Comparison of ENCODE assay signal across 9 cellular contexts in genomic region chr10:122515588-122516231, GRCh38. TPM values are rescaled to one million over a fixed set of nuclear protein-coding genes. Genes with fewer than 3 reads are reported as not detected.
DNase-seq lines count a peak whose midpoint lies in the region; ATAC-seq and TF ChIP-seq lines count a peak whose summit lies in the region.
"Had no signal": no experiment of that assay in that cellular context is flagged by ENCODE, and none has a peak within 500 bp of the region (broad histone marks: within the 10 kb centered on the region; RNA-seq: fewer than 3 reads in every experiment).

No MANE protein-coding gene starts in this region.

- no peaks in the 10 kb centered on the region for H3K36me3 Mint-ChIP-seq in activated CD4-positive, alpha-beta T cell treated with anti-CD3 and anti-CD28 coated beads, Interleukin-2, amount 10 ng/mL, durations not matched to agents 7 days and 5 days (ENCODE audit: low read depth)

- peak; percentile 58 for DNase-seq in activated CD4-positive, alpha-beta T cell treated with anti-CD3 and anti-CD28 coated beads, Interleukin-2, amount 10 ng/mL, durations not matched to agents 7 days and 5 days
- DNase-seq in fibroblast of pulmonary artery (ENCODE audit: low read depth), result peak; percentile 59
- DNase-seq in stimulated activated CD8-positive, alpha-beta memory T cell treated with anti-CD3 and anti-CD28 coated beads, Interleukin-4, amount 100 ng/mL, for 4 hours (ENCODE audit: low read depth in 2 of 2, low spot score in 1 of 2), result peak; percentile 18 to 36
- no peak for DNase-seq in NCI-H2029 treated with DMSO at 0.1 percent for 48 hours (lab: John Stamatoyannopoulos, UW)
- DNase-seq in ureter (ENCODE audit: low spot score), result no peak
- no peak for DNase-seq in DMS 273 (lab: John Stamatoyannopoulos, UW; ENCODE audit: unreplicated experiment)

- H3K9me3 Mint-ChIP-seq in activated CD4-positive, alpha-beta T cell treated with anti-CD3 and anti-CD28 coated beads, Interleukin-2, amount 10 ng/mL, durations not matched to agents 7 days and 5 days, result no peaks in the 10 kb centered on the region

- H3K27me3 Mint-ChIP-seq in activated CD4-positive, alpha-beta T cell treated with anti-CD3 and anti-CD28 coated beads, Interleukin-2, amount 10 ng/mL, durations not matched to agents 7 days and 5 days, result peaks cover 2% of the 10 kb centered on the region

- CTCF ChIA-PET in activated CD4-positive, alpha-beta T cell treated with anti-CD3 and anti-CD28 coated beads, Interleukin-2, amount 10 ng/mL, durations not matched to agents 7 days and 5 days (lab: Charles Lee), result interaction anchor here (1.5 to 2.1 kb wide), 3 partner anchors 11 to 24 kb away, joined by 5 to 8 read pairs (median 6); no protein-coding TSS in a partner anchor

- no peak overlapping the region for H3K27ac Mint-ChIP-seq in activated CD4-positive, alpha-beta T cell treated with anti-CD3 and anti-CD28 coated beads, Interleukin-2, amount 10 ng/mL, durations not matched to agents 7 days and 5 days

- H3K4me1 Mint-ChIP-seq in activated CD4-positive, alpha-beta T cell treated with anti-CD3 and anti-CD28 coated beads, Interleukin-2, amount 10 ng/mL, durations not matched to agents 7 days and 5 days, result peaks cover 20% of the 10 kb centered on the region

- ATAC-seq in HG02884 (IDR thresholded peaks at IDR 0.05; ENCODE audit: unreplicated experiment) (peak; percentile 84), HG02981 (IDR thresholded peaks at IDR 0.05; ENCODE audit: unreplicated experiment) (no peak)

- TF ChIP-seq CTCF in fibroblast of pulmonary artery (IDR thresholded peaks at IDR 0.05; ENCODE audit: low read length, missing control alignments), result no peak

- H3K4me3 Mint-ChIP-seq in activated CD4-positive, alpha-beta T cell treated with anti-CD3 and anti-CD28 coated beads, Interleukin-2, amount 10 ng/mL, durations not matched to agents 7 days and 5 days, result no peak overlapping the region

- POLR2A ChIA-PET in activated CD4-positive, alpha-beta T cell treated with anti-CD3 and anti-CD28 coated beads, Interleukin-2, amount 10 ng/mL, durations not matched to agents 7 days and 5 days (lab: Charles Lee), result no interaction called here

- no peak overlapping the region for H3K4me3 ChIP-seq in fibroblast of pulmonary artery (replicated peaks; ENCODE audit: low read depth, low read length)

RNA-seq across cellular contexts. Expression of gene DMBT1, which starts 44.8 kb away (rescaled TPM):
- not detected for total RNA-seq in activated CD4-positive, alpha-beta T cell treated with anti-CD3 and anti-CD28 coated beads, Interleukin-2, amount 10 ng/mL, durations not matched to agents 7 days and 5 days
- total RNA-seq in ureter, result 1.5 TPM
- total RNA-seq: mononuclear cell had no signal

RNA-seq across cellular contexts. Expression of gene HTRA1, which starts 54.4 kb away (rescaled TPM):
- total RNA-seq in activated CD4-positive, alpha-beta T cell treated with anti-CD3 and anti-CD28 coated beads, Interleukin-2, amount 10 ng/mL, durations not matched to agents 7 days and 5 days, result not detected
- 55.2 TPM for total RNA-seq in ureter

Comparison
In these comparisons a context has a peak if more than half of its experiments do, and no peak if none do; other contexts are left out.
1. DNase-seq: peak in activated CD4-positive, alpha-beta T cell treated with anti-CD3 and anti-CD28 coated beads, Interleukin-2, amount 10 ng/mL, durations not matched to agents 7 days and 5 days (single experiment), fibroblast of pulmonary artery (single experiment) and stimulated activated CD8-positive, alpha-beta memory T cell treated with anti-CD3 and anti-CD28 coated beads, Interleukin-4, amount 100 ng/mL, for 4 hours (2 of 2); none in NCI-H2029 treated with DMSO at 0.1 percent for 48 hours (single experiment), ureter (single experiment) and DMS 273 (single experiment).
2. RNA of gene HTRA1, which starts 54.4 kb away (total RNA-seq): 55.2 TPM in ureter (single experiment); not detected in activated CD4-positive, alpha-beta T cell treated with anti-CD3 and anti-CD28 coated beads, Interleukin-2, amount 10 ng/mL, durations not matched to agents 7 days and 5 days; every median in the first group is over 10 times any median in the second.